In the genomic region with DNA sequence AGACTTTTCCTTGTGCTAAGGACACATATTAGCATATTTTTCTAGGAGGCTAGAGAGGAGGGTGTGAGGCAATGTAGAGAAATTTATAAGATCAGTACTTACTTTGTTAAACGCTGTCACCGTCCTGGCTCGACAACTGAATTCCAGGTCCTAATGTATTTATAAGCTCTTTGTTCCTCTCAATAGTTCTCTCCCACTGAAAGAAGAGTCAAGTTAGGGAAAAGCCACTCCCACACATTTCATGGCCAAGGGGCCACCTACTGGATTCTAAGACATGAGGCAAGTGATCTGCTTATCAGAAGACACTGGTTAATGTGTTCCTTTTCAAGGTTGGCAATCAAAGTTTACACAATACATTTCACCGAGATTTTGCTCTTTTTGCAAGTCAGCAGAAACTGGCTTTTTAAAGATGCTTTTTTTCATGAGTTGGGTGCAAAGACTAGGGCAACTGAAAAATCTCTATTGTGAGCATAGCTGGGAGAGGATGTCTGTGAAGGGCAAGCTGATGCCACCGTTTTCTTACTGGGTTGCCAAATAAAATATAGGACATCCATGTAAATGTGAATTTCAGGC, we compare ENCODE assay signal across 2 cellular contexts.
TF ChIP-seq lines count a peak whose summit lies in the region.

Gene GSTA1 (minus strand): TSS at position 134 of the 573 bp plus-strand sequence. CDS start 4,549 bp downstream, outside the sequence.

TF ChIP-seq in K562, 482 proteins besides CTCF, POLR2A, EP300 and RAD21:
- TF ChIP-seq MAFF (IDR thresholded peaks at IDR 0.05; ENCODE audit: low read length) (peak; percentile 84), MAFK (IDR thresholded peaks at IDR 0.05; ENCODE audit: low read length) (peak; percentile 81), ZNF316 (IDR thresholded peaks at IDR 0.05) (peak; percentile 13; the same call in 1 of the 2 replicates), MAFG (tag; conservative IDR thresholded peaks at IDR 0.05) (0 out of 2 replicates have a peak, but pooled peaks have one; percentile 7)

TF ChIP-seq in HepG2, 621 proteins besides CTCF, POLR2A, EP300 and RAD21:
- TF ChIP-seq MAFK (conservative IDR thresholded peaks at IDR 0.05 in 1 of 2, IDR thresholded peaks at IDR 0.05 in 1 of 2; ENCODE audit: low read length in 2 of 2) (peak; percentile 94 to 97), MAFF (IDR thresholded peaks at IDR 0.05; ENCODE audit: low read depth, low read length) (peak; percentile 96)
